ENCODE assay signal across 24 cellular contexts in genomic region chrX:97898798-97899197, GRCh38.
DNase-seq lines count a peak whose midpoint lies in the region; ATAC-seq and TF ChIP-seq lines count a peak whose summit lies in the region.
"Had no signal": no experiment of that assay in that cellular context is flagged by ENCODE, and none has a peak within 500 bp of the region (broad histone marks: within the 10 kb centered on the region; RNA-seq: fewer than 3 reads in every experiment).

No MANE protein-coding gene starts in this region.

- H3K27ac ChIP-seq in endodermal cell (ENCODE audit: low read depth, low read length), result no peak overlapping the region
- H3K27ac ChIP-seq: coronary artery, epithelial cell of prostate, HL-60, lower lobe of right lung, pancreas had no signal

- H3K9me3 ChIP-seq in endodermal cell (ENCODE audit: control insufficient read depth, low read length), result no peaks in the 10 kb centered on the region
- H3K9me3 ChIP-seq: lower lobe of right lung, pancreas had no signal

- no peak overlapping the region for H3K9ac ChIP-seq in endodermal cell (ENCODE audit: extremely low read depth, low read length, poor library complexity, severe bottlenecking)

- no peak overlapping the region for H3K4me3 Mint-ChIP-seq in endodermal cell
- H3K4me3 Mint-ChIP-seq: activated CD4-positive, alpha-beta memory T cell treated with anti-CD3 and anti-CD28 coated beads for 36 hours; activated naive CD4-positive, alpha-beta T cell treated with anti-CD3 and anti-CD28 coated beads, Interleukin-2, amount 10 ng/mL, durations not matched to agents 7 days and 5 days; brain; IgD-negative memory B cell had no signal

- H3K36me3 ChIP-seq in endodermal cell (ENCODE audit: control insufficient read depth, insufficient read depth, low read length), result no peaks in the 10 kb centered on the region
- H3K36me3 ChIP-seq: lower lobe of right lung, pancreas had no signal

- H3K4me3 ChIP-seq in AG09309 (ENCODE audit: control insufficient read depth, low read depth, low read length) (no peak overlapping the region), endodermal cell (ENCODE audit: low read length) (no peak overlapping the region)
- H3K4me3 ChIP-seq: coronary artery, lower lobe of right lung, pancreas had no signal

- H3K27me3 Mint-ChIP-seq in endodermal cell (ENCODE audit: insufficient read depth), result no peaks in the 10 kb centered on the region
- H3K27me3 Mint-ChIP-seq: activated CD4-positive, alpha-beta memory T cell treated with anti-CD3 and anti-CD28 coated beads for 36 hours; activated naive CD4-positive, alpha-beta T cell treated with anti-CD3 and anti-CD28 coated beads, Interleukin-2, amount 10 ng/mL, durations not matched to agents 7 days and 5 days had no signal

- no peaks in the 10 kb centered on the region for H3K27me3 ChIP-seq in endodermal cell (ENCODE audit: control insufficient read depth, insufficient read depth, low read length, poor library complexity, severe bottlenecking)

- WGBS in endodermal cell (ENCODE audit: insufficient coverage in 1 of 2, insufficient read length in 1 of 2), 2 experiments, result 88% methylated on average over 1 of the region's 2 CpGs; no CpG with 5 or more reads in 1 of the 2 experiments

- ATAC-seq in GM19455 (IDR thresholded peaks at IDR 0.05; ENCODE audit: unreplicated experiment), result no peak
- ATAC-seq: lower lobe of right lung, pancreas had no signal

- no peaks in the 10 kb centered on the region for H3K36me3 Mint-ChIP-seq in endodermal cell (ENCODE audit: low read depth)
- H3K36me3 Mint-ChIP-seq: activated CD4-positive, alpha-beta memory T cell treated with anti-CD3 and anti-CD28 coated beads for 36 hours; activated naive CD4-positive, alpha-beta T cell treated with anti-CD3 and anti-CD28 coated beads, Interleukin-2, amount 10 ng/mL, durations not matched to agents 7 days and 5 days; brain; IgD-negative memory B cell had no signal

- TF ChIP-seq CTCF in AG09309 (IDR thresholded peaks at IDR 0.05; ENCODE audit: control insufficient read depth, insufficient read depth, low read depth, low read length, missing control alignments) (no peak), endodermal cell (conservative IDR thresholded peaks at IDR 0.05) (no peak)

- H3K4me1 Mint-ChIP-seq in endodermal cell, result peaks cover 8% of the 10 kb centered on the region
- H3K4me1 Mint-ChIP-seq: activated naive CD4-positive, alpha-beta T cell treated with anti-CD3 and anti-CD28 coated beads, Interleukin-2, amount 10 ng/mL, durations not matched to agents 7 days and 5 days had no signal

- peak; percentile 18 for DNase-seq in AG09309 (ENCODE audit: low read depth)
- peak; percentile 4 for DNase-seq in HK-2 (ENCODE audit: unreplicated experiment)
- DNase-seq in endodermal cell, result no peak
- DNase-seq in kidney glomerular epithelial cell (lab: John Stamatoyannopoulos, UW), result peak; percentile 53
- no peak for DNase-seq in NCI-H1092 treated with DMSO at 0.1 percent for 48 hours (lab: John Stamatoyannopoulos, UW)
- no peak for DNase-seq in NCI-H146 treated with DMSO at 0.1 percent for 48 hours (lab: John Stamatoyannopoulos, UW; ENCODE audit: unreplicated experiment)
- DNase-seq in activated CD4-positive, alpha-beta T cell treated with anti-CD3 and anti-CD28 coated beads, Interleukin-2, amount 50 U/mL, for 4 hours, result no peak
- DNase-seq: activated CD4-positive, alpha-beta memory T cell treated with anti-CD3 and anti-CD28 coated beads for 36 hours; activated naive CD4-positive, alpha-beta T cell treated with anti-CD3 and anti-CD28 coated beads, Interleukin-2, amount 10 ng/mL, durations not matched to agents 7 days and 5 days; activated T-cell treated with anti-CD3 and anti-CD28 coated beads, Interleukin-2, amount 50 U/mL, for 1 hour; head of caudate nucleus; lower lobe of right lung; MM.1S; NCI-H187; NCI-H446 treated with DMSO at 0.1 percent for 48 hours; NK-92 treated with Interleukin-12 subunit alpha and Interleukin-12 subunit beta, amount 100 ng/mL, for 24 hours; pancreas; RPMI8226 had no signal

- peak overlapping the region; percentile 6 for H3K27ac Mint-ChIP-seq in endodermal cell
- H3K27ac Mint-ChIP-seq: activated CD4-positive, alpha-beta memory T cell treated with anti-CD3 and anti-CD28 coated beads for 36 hours; activated naive CD4-positive, alpha-beta T cell treated with anti-CD3 and anti-CD28 coated beads, Interleukin-2, amount 10 ng/mL, durations not matched to agents 7 days and 5 days; IgD-negative memory B cell had no signal

- no peaks in the 10 kb centered on the region for H3K4me1 ChIP-seq in endodermal cell (ENCODE audit: control insufficient read depth, insufficient read depth, low read length)
- H3K4me1 ChIP-seq: lower lobe of right lung, pancreas had no signal

- no peaks in the 10 kb centered on the region for H3K9me3 Mint-ChIP-seq in endodermal cell
- H3K9me3 Mint-ChIP-seq: activated CD4-positive, alpha-beta memory T cell treated with anti-CD3 and anti-CD28 coated beads for 36 hours; brain had no signal

Comparison
In these comparisons a context has a peak if more than half of its experiments do, and no peak if none do; other contexts are left out.
1. DNase-seq: peak in AG09309 (single experiment), HK-2 (single experiment) and kidney glomerular epithelial cell (single experiment); none in endodermal cell (single experiment), NCI-H1092 treated with DMSO at 0.1 percent for 48 hours (single experiment), NCI-H146 treated with DMSO at 0.1 percent for 48 hours (single experiment) and activated CD4-positive, alpha-beta T cell treated with anti-CD3 and anti-CD28 coated beads, Interleukin-2, amount 50 U/mL, for 4 hours (0 of 2).